Comparison of ENCODE assay signal across 12 cellular contexts in genomic region chr20:58515240-58516212, GRCh38. TPM values are rescaled to one million over a fixed set of nuclear protein-coding genes. Genes with fewer than 3 reads are reported as not detected.
DNase-seq lines count a peak whose midpoint lies in the region; ATAC-seq and TF ChIP-seq lines count a peak whose summit lies in the region.
"Had no signal": no experiment of that assay in that cellular context is flagged by ENCODE, and none has a peak within 500 bp of the region (broad histone marks: within the 10 kb centered on the region; RNA-seq: fewer than 3 reads in every experiment).

TSS of gene APCDD1L (minus strand) at chr20:58515399. CDS start at chr20:58514707, 692 bp downstream.

- peaks cover 19% of the 10 kb centered on the region for H3F3A ChIP-seq in PC-9 (ENCODE audit: insufficient read depth, low read depth)
- H3F3A ChIP-seq in neural cell (ENCODE audit: insufficient read depth, low read length, poor library complexity, severe bottlenecking): no peaks in the 10 kb centered on the region

- no peaks in the 10 kb centered on the region for H3K27me3 ChIP-seq in PC-9 (ENCODE audit: insufficient read depth, low read depth)
- peaks cover 41% of the 10 kb centered on the region for H3K27me3 ChIP-seq in neural cell (ENCODE audit: insufficient read depth, low read depth, low read length)

- H3K9ac ChIP-seq in neural cell (ENCODE audit: low read length): no peak within 1 kb of the TSS

- peaks cover 31% of the 10 kb centered on the region for H3K4me1 ChIP-seq in PC-9 (replicated peaks; ENCODE audit: insufficient read depth)
- H3K4me1 ChIP-seq: HAP-1 had no signal

- intact Hi-C loops in Calu3 (cut with micrococcal nuclease; ENCODE audit: unreplicated experiment): no loop called here
- intact Hi-C loops in PC-9 (cut with micrococcal nuclease; ENCODE audit: unreplicated experiment): loop anchor here (1.0 kb wide), 1 partner anchor 136 kb away; the partner anchor contains the start of gene STX16

- no peaks in the 10 kb centered on the region for H3K9me2 ChIP-seq in PC-9 (ENCODE audit: insufficient read depth)
- no peaks in the 10 kb centered on the region for H3K9me2 ChIP-seq in neural cell (ENCODE audit: insufficient read depth, low read length)

- no peak within 1 kb of the TSS for H3K27ac Mint-ChIP-seq in Calu3 (ENCODE audit: unreplicated experiment)
- H3K27ac Mint-ChIP-seq: activated naive CD8-positive, alpha-beta T cell treated with anti-CD3 and anti-CD28 coated beads, Interleukin-2, amount 10 ng/mL, durations not matched to agents 7 days and 5 days had no signal

- H3K9me3 ChIP-seq in PC-9 (ENCODE audit: insufficient read depth, low read depth) (no peaks in the 10 kb centered on the region), neural cell (ENCODE audit: low read length) (no peaks in the 10 kb centered on the region)
- H3K9me3 ChIP-seq: HAP-1 had no signal

- H3K27ac ChIP-seq in PC-9: no peak within 1 kb of the TSS
- H3K27ac ChIP-seq in neural cell (ENCODE audit: low read length): no peak within 1 kb of the TSS

- H3K36me3 ChIP-seq in PC-9 (ENCODE audit: low read depth) (no peaks in the 10 kb centered on the region), neural cell (ENCODE audit: insufficient read depth, low read length) (no peaks in the 10 kb centered on the region)
- H3K36me3 ChIP-seq: HAP-1 had no signal

- BruUV-seq in Calu3 (replicated peaks; lab: Mats Ljungman, UMichigan) (no TSS peak), PC-9 (replicated peaks; lab: Mats Ljungman, UMichigan) (no TSS peak)

- H3K79me2 ChIP-seq in PC-9 (ENCODE audit: low read depth) (peaks cover 13% of the 10 kb centered on the region), neural cell (replicated peaks; ENCODE audit: insufficient read depth, low read length) (no peaks in the 10 kb centered on the region)

- H3K4me3 ChIP-seq in PC-9 (peak within 1 kb of the TSS; percentile 57), neural cell (ENCODE audit: low read length) (peak within 1 kb of the TSS; percentile 48)
- H3K4me3 ChIP-seq: HAP-1 had no signal

- no peak for ATAC-seq in GM21619 (IDR thresholded peaks at IDR 0.05; ENCODE audit: unreplicated experiment)
- no peak for ATAC-seq in HG03095 (IDR thresholded peaks at IDR 0.05; ENCODE audit: unreplicated experiment)

- no peak for TF ChIP-seq POLR2A in erythroblast (IDR thresholded peaks at IDR 0.05; ENCODE audit: low read length)

- no peaks in the 10 kb centered on the region for H3K9me3 Mint-ChIP-seq in Calu3 (ENCODE audit: low read depth, unreplicated experiment)
- H3K9me3 Mint-ChIP-seq: activated naive CD8-positive, alpha-beta T cell treated with anti-CD3 and anti-CD28 coated beads, Interleukin-2, amount 10 ng/mL, durations not matched to agents 7 days and 5 days had no signal

- DNase-seq in Calu3: peak; percentile 49
- peak; percentile 68 to 76 for DNase-seq in PC-9
- DNase-seq in fibroblast of peridontal ligament (ENCODE audit: extremely low read depth): peak; percentile 68
- no peak for DNase-seq in erythroblast (lab: John Stamatoyannopoulos, UW)
- DNase-seq in SHP77 treated with DMSO at 0.1 percent for 48 hours (lab: John Stamatoyannopoulos, UW): no peak
- DNase-seq: activated naive CD8-positive, alpha-beta T cell treated with anti-CD3 and anti-CD28 coated beads, Interleukin-2, amount 10 ng/mL, durations not matched to agents 7 days and 5 days; DMS53; stimulated activated CD8-positive, alpha-beta memory T cell treated with anti-CD3 and anti-CD28 coated beads, Interleukin-4, amount 100 ng/mL, for 48 hours had no signal

- no peak for TF ChIP-seq EP300 in neural cell (conservative IDR thresholded peaks at IDR 0.05; ENCODE audit: poor library complexity, severe bottlenecking)

- H4K20me1 ChIP-seq in PC-9 (ENCODE audit: insufficient read depth) (no peaks in the 10 kb centered on the region), neural cell (ENCODE audit: insufficient read depth) (no peaks in the 10 kb centered on the region)

- H3K4me2 ChIP-seq in PC-9 (peak within 1 kb of the TSS; percentile 87), neural cell (ENCODE audit: low read length) (no peak within 1 kb of the TSS)

- H3K4me3 Mint-ChIP-seq in Calu3 (ENCODE audit: low read depth, unreplicated experiment): no peak within 1 kb of the TSS
- H3K4me3 Mint-ChIP-seq: activated naive CD8-positive, alpha-beta T cell treated with anti-CD3 and anti-CD28 coated beads, Interleukin-2, amount 10 ng/mL, durations not matched to agents 7 days and 5 days had no signal

- POLR2A ChIA-PET in PC-9 (lab: Charles Lee; ENCODE audit: unreplicated experiment): interaction anchor here (0.5 to 0.7 kb wide), 4 partner anchors 10 to 489 kb away, joined by 3 to 6 read pairs (median 4); no protein-coding TSS in a partner anchor

- no peak for TF ChIP-seq RAD21 in neural cell (conservative IDR thresholded peaks at IDR 0.05)

- no peaks in the 10 kb centered on the region for H3K36me3 Mint-ChIP-seq in Calu3 (ENCODE audit: insufficient read depth, unreplicated experiment)
- H3K36me3 Mint-ChIP-seq: activated naive CD8-positive, alpha-beta T cell treated with anti-CD3 and anti-CD28 coated beads, Interleukin-2, amount 10 ng/mL, durations not matched to agents 7 days and 5 days had no signal

- peaks cover 6% of the 10 kb centered on the region for H3K4me1 Mint-ChIP-seq in Calu3 (ENCODE audit: low read depth, unreplicated experiment)

- CTCF ChIA-PET in Calu3 (lab: Charles Lee) (interaction anchor here (0.7 kb wide), 1 partner anchor 100 kb away, joined by 3 read pairs; no protein-coding TSS in a partner anchor), PC-9 (lab: Charles Lee) (interaction anchor here (0.6 kb wide), 1 partner anchor 16 kb away, joined by 3 read pairs; no protein-coding TSS in a partner anchor)

- H3K27me3 Mint-ChIP-seq in Calu3 (ENCODE audit: unreplicated experiment): peaks cover 54% of the 10 kb centered on the region

- TF ChIP-seq CTCF in Calu3 (IDR thresholded peaks at IDR 0.05; ENCODE audit: unreplicated experiment) (no peak), PC-9 (conservative IDR thresholded peaks at IDR 0.05) (no peak), neural cell (IDR thresholded peaks at IDR 0.05; ENCODE audit: poor library complexity, severe bottlenecking) (no peak)

- peak within 1 kb of the TSS; percentile 74 for H2AFZ ChIP-seq in PC-9
- H2AFZ ChIP-seq in neural cell (ENCODE audit: low read depth, low read length): no peak within 1 kb of the TSS

TF ChIP-seq in neural cell, 6 proteins besides CTCF, POLR2A, EP300 and RAD21:
- no peak for TF ChIP-seq EZH2 (IDR thresholded peaks at IDR 0.05; ENCODE audit: borderline replicate concordance, insufficient read depth, low read length, poor library complexity, severe bottlenecking)
- no peak for TF ChIP-seq SMC3 (conservative IDR thresholded peaks at IDR 0.05; ENCODE audit: poor library complexity)
- no peak for TF ChIP-seq POLR2AphosphoS5 (IDR thresholded peaks at IDR 0.05)
- no peak for TF ChIP-seq TAF1 (IDR thresholded peaks at IDR 0.05; ENCODE audit: low read depth)
- TF ChIP-seq, protein P1, sequence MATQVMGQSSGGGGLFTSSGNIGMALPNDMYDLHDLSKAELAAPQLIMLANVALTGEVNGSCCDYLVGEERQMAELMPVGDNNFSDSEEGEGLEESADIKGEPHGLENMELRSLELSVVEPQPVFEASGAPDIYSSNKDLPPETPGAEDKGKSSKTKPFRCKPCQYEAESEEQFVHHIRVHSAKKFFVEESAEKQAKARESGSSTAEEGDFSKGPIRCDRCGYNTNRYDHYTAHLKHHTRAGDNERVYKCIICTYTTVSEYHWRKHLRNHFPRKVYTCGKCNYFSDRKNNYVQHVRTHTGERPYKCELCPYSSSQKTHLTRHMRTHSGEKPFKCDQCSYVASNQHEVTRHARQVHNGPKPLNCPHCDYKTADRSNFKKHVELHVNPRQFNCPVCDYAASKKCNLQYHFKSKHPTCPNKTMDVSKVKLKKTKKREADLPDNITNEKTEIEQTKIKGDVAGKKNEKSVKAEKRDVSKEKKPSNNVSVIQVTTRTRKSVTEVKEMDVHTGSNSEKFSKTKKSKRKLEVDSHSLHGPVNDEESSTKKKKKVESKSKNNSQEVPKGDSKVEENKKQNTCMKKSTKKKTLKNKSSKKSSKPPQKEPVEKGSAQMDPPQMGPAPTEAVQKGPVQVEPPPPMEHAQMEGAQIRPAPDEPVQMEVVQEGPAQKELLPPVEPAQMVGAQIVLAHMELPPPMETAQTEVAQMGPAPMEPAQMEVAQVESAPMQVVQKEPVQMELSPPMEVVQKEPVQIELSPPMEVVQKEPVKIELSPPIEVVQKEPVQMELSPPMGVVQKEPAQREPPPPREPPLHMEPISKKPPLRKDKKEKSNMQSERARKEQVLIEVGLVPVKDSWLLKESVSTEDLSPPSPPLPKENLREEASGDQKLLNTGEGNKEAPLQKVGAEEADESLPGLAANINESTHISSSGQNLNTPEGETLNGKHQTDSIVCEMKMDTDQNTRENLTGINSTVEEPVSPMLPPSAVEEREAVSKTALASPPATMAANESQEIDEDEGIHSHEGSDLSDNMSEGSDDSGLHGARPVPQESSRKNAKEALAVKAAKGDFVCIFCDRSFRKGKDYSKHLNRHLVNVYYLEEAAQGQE (IDR thresholded peaks at IDR 0.05; ENCODE audit: borderline replicate concordance): no peak
- TF ChIP-seq MXI1 (conservative IDR thresholded peaks at IDR 0.05; ENCODE audit: poor library complexity, severe bottlenecking): no peak

RNA-seq across cellular contexts. Expression of gene APCDD1L, which starts in this region (rescaled TPM):
- total RNA-seq in Calu3 (2022) (not detected in 2 replicates), PC-9 (2021) (2.4 and 3.0 TPM in 2 replicates)
- polyA plus RNA-seq in neural cell: not detected in 2 replicates
- polyA minus RNA-seq in neural cell: not detected in 2 replicates
- total RNA-seq: activated naive CD8-positive, alpha-beta T cell treated with anti-CD3 and anti-CD28 coated beads, Interleukin-2, amount 10 ng/mL, durations not matched to agents 7 days and 5 days had no signal

Comparison
In these comparisons a context has a peak if more than half of its experiments do, and no peak if none do; other contexts are left out.
1. Peak in DNase-seq in Calu3; RNA of the gene not detected or under 1 TPM.
2. DNase-seq: peak in PC-9 (2 of 2) and fibroblast of peridontal ligament (single experiment); none in erythroblast (0 of 2) and SHP77 treated with DMSO at 0.1 percent for 48 hours (single experiment).